ENCODE assay signal across 1 cellular context in the genomic region with DNA sequence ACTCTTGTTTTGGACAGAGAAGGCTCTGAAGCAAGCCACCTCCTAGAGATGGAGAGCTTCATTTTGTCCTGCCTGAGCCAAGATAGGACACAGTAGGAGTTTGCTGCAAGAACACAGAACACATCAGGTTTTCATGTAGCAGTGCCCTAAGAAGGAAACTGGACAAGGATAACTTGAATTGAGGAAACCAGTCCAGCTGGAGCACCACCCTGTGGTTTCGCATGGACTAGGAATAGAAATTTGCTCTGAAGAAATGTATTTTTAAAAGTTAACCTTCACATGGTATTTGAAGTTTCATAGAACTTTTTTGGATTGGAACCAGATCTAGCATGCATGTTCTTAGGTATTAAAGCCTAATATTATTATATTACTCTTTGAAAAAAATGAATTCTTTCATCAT.
TF ChIP-seq lines count a peak whose summit lies in the region.

No MANE protein-coding gene starts in this region.

TF ChIP-seq in A549, 52 proteins besides CTCF, POLR2A, EP300 and RAD21 (continued from another document):
- TF ChIP-seq PHF8 (IDR thresholded peaks at IDR 0.05; ENCODE audit: borderline replicate concordance, low read depth) (no peak), GATA3 (IDR thresholded peaks at IDR 0.05; ENCODE audit: borderline replicate concordance) (no peak), RCOR1 (IDR thresholded peaks at IDR 0.05; ENCODE audit: low read depth, low read length) (no peak), JUNB (IDR thresholded peaks at IDR 0.05) (no peak)
- TF ChIP-seq, protein P1, sequence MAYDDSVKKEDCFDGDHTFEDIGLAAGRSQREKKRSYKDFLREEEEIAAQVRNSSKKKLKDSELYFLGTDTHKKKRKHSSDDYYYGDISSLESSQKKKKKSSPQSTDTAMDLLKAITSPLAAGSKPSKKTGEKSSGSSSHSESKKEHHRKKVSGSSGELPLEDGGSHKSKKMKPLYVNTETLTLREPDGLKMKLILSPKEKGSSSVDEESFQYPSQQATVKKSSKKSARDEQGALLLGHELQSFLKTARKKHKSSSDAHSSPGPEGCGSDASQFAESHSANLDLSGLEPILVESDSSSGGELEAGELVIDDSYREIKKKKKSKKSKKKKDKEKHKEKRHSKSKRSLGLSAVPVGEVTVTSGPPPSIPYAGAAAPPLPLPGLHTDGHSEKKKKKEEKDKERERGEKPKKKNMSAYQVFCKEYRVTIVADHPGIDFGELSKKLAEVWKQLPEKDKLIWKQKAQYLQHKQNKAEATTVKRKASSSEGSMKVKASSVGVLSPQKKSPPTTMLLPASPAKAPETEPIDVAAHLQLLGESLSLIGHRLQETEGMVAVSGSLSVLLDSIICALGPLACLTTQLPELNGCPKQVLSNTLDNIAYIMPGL (CRISPR knock-in tag; IDR thresholded peaks at IDR 0.05; ENCODE audit: borderline replicate concordance), result no peak
